Comparison of ENCODE assay signal across 1 cellular context in the genomic region with DNA sequence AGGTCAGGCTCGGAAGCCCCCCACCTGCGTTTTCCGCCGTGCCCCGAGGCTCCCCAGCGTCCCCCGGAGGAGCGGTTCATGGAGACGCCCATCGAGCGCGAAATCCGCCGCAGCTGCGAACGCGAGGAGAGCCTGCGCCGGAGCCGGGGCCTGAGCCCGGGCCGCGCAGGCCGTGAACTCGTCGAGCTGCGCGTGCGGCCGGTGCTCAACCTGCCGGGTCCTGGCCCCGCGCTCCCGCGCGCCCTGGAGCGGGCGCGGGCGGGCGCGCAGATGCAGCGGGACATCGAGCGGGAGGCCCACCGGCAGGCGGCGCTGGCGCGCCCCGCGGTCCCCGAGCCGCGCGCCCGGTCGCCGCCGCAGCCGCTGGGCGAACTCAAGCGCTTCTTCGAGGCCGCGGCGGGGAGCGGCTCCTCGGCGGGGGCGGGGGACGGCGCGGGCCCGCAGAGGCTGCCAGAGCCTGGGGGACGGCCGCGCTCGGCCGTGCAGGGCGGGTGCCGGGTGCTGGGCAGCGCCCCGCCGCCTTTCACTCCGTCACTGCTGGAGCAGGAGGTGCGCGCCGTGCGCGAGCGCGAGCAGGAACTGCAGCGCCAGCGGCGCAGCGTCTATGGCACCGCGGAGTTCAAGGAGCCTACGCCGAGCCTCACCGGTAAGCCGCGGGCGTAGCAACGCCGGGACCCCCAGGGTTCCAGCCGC.
TF ChIP-seq lines count a peak whose summit lies in the region.

No MANE protein-coding gene starts in this region.

TF ChIP-seq in K562, 482 proteins besides CTCF, POLR2A, EP300 and RAD21 (continued from another document and continues in another):
- TF ChIP-seq TCF15 (CRISPR knock-in tag; IDR thresholded peaks at IDR 0.05) (no peak), BRD4 (IDR thresholded peaks at IDR 0.05) (no peak), NBN (IDR thresholded peaks at IDR 0.05; ENCODE audit: low read depth) (no peak), MTA1 (IDR thresholded peaks at IDR 0.05; ENCODE audit: borderline replicate concordance) (no peak), SIRT6 (IDR thresholded peaks at IDR 0.05; ENCODE audit: low read depth, low read length) (no peak), GMEB1 (CRISPR knock-in tag; IDR thresholded peaks at IDR 0.05) (peak; percentile 47; the same call in 1 of the 2 replicates), PYGO2 (tag; IDR thresholded peaks at IDR 0.05) (no peak), KAT2B (IDR thresholded peaks at IDR 0.05; ENCODE audit: low read depth, low read length) (no peak), RBFOX2 (IDR thresholded peaks at IDR 0.05; ENCODE audit: low read depth, low read length) (peak; percentile 54), POLR3A (IDR thresholded peaks at IDR 0.05; ENCODE audit: borderline replicate concordance, extremely low read depth, insufficient read depth, insufficient read length) (no peak), SAP30 (IDR thresholded peaks at IDR 0.05; ENCODE audit: borderline replicate concordance, insufficient read depth, low read depth, low read length, poor library complexity, severe bottlenecking) (peak; percentile 41), E2F8 (IDR thresholded peaks at IDR 0.05; ENCODE audit: low read depth, partially characterized antibody) (no peak), PCBP1 (IDR thresholded peaks at IDR 0.05; ENCODE audit: low read depth, low read length, poor library complexity, severe bottlenecking) (peak; percentile 14), RBM25 (IDR thresholded peaks at IDR 0.05; ENCODE audit: low read depth, low read length, severe bottlenecking) (peak; percentile 37), PURB (CRISPR knock-in tag; IDR thresholded peaks at IDR 0.05; ENCODE audit: low read depth) (no peak), ZKSCAN3 (CRISPR knock-in tag; IDR thresholded peaks at IDR 0.05) (no peak), ATF1 (CRISPR knock-in tag; IDR thresholded peaks at IDR 0.05) (no peak), ATF1 (tag; IDR thresholded peaks at IDR 0.05) (no peak), SRSF7 (optimal IDR thresholded peaks at IDR 0.05; ENCODE audit: low read depth, low read length) (no peak), IFI16 (CRISPR knock-in tag; IDR thresholded peaks at IDR 0.05) (no peak), KDM2B (CRISPR knock-in tag; IDR thresholded peaks at IDR 0.05) (peak; percentile 96; the same call in 1 of the 2 replicates), PHB2 (IDR thresholded peaks at IDR 0.05; ENCODE audit: low read depth) (no peak), ZNF780A (CRISPR knock-in tag; IDR thresholded peaks at IDR 0.05) (no peak), THRAP3 (IDR thresholded peaks at IDR 0.05; ENCODE audit: borderline replicate concordance) (no peak), ZNF41 (CRISPR knock-in tag; conservative IDR thresholded peaks at IDR 0.05) (no peak), ZFX (CRISPR knock-in tag; IDR thresholded peaks at IDR 0.05) (peak; percentile 70), MEIS2 (IDR thresholded peaks at IDR 0.05; ENCODE audit: partially characterized antibody) (no peak), ZNF561 (CRISPR knock-in tag; conservative IDR thresholded peaks at IDR 0.05) (no peak), KLF16 (IDR thresholded peaks at IDR 0.05) (no peak), NONO (IDR thresholded peaks at IDR 0.05; ENCODE audit: low read depth in 2 of 2, low read length in 1 of 2) (peak in 1 of 2 experiments; percentile 85; a peak in 2 of 4 replicates), CLOCK (CRISPR knock-in tag; IDR thresholded peaks at IDR 0.05; ENCODE audit: borderline replicate concordance) (no peak), E2F6 (IDR thresholded peaks at IDR 0.05; ENCODE audit: borderline replicate concordance in 1 of 2, extremely low read depth in 1 of 2, insufficient read depth in 1 of 2, insufficient read length in 1 of 2, low read depth in 1 of 2, low read length in 1 of 2, poor library complexity in 1 of 2, severe bottlenecking in 1 of 2) (peak; percentile 86 to 97), NFXL1 (CRISPR knock-in tag; IDR thresholded peaks at IDR 0.05) (no peak), KAT7 (CRISPR knock-in tag; IDR thresholded peaks at IDR 0.05; ENCODE audit: borderline replicate concordance) (no peak), ZNF263 (CRISPR knock-in tag; IDR thresholded peaks at IDR 0.05; ENCODE audit: borderline replicate concordance) (no peak), FIP1L1 (IDR thresholded peaks at IDR 0.05; ENCODE audit: low read depth, low read length, poor library complexity, severe bottlenecking) (no peak), PTRF (tag; IDR thresholded peaks at IDR 0.05) (no peak), NRF1 (conservative IDR thresholded peaks at IDR 0.05 in 1 of 2, IDR thresholded peaks at IDR 0.05 in 1 of 2) (peak; percentile 78 to 82)
- TF ChIP-seq, protein P1, sequence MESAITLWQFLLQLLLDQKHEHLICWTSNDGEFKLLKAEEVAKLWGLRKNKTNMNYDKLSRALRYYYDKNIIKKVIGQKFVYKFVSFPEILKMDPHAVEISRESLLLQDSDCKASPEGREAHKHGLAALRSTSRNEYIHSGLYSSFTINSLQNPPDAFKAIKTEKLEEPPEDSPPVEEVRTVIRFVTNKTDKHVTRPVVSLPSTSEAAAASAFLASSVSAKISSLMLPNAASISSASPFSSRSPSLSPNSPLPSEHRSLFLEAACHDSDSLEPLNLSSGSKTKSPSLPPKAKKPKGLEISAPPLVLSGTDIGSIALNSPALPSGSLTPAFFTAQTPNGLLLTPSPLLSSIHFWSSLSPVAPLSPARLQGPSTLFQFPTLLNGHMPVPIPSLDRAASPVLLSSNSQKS (CRISPR knock-in tag; IDR thresholded peaks at IDR 0.05) = no peak
- TF ChIP-seq, protein P2, sequence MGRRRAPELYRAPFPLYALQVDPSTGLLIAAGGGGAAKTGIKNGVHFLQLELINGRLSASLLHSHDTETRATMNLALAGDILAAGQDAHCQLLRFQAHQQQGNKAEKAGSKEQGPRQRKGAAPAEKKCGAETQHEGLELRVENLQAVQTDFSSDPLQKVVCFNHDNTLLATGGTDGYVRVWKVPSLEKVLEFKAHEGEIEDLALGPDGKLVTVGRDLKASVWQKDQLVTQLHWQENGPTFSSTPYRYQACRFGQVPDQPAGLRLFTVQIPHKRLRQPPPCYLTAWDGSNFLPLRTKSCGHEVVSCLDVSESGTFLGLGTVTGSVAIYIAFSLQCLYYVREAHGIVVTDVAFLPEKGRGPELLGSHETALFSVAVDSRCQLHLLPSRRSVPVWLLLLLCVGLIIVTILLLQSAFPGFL (CRISPR knock-in tag; IDR thresholded peaks at IDR 0.05) = 0 out of 2 replicates have a peak, but pooled peaks have one; percentile 64
- TF ChIP-seq, protein P3, sequence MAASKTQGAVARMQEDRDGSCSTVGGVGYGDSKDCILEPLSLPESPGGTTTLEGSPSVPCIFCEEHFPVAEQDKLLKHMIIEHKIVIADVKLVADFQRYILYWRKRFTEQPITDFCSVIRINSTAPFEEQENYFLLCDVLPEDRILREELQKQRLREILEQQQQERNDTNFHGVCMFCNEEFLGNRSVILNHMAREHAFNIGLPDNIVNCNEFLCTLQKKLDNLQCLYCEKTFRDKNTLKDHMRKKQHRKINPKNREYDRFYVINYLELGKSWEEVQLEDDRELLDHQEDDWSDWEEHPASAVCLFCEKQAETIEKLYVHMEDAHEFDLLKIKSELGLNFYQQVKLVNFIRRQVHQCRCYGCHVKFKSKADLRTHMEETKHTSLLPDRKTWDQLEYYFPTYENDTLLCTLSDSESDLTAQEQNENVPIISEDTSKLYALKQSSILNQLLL (CRISPR knock-in tag; IDR thresholded peaks at IDR 0.05; ENCODE audit: borderline replicate concordance) = no peak
- TF ChIP-seq, protein P4, sequence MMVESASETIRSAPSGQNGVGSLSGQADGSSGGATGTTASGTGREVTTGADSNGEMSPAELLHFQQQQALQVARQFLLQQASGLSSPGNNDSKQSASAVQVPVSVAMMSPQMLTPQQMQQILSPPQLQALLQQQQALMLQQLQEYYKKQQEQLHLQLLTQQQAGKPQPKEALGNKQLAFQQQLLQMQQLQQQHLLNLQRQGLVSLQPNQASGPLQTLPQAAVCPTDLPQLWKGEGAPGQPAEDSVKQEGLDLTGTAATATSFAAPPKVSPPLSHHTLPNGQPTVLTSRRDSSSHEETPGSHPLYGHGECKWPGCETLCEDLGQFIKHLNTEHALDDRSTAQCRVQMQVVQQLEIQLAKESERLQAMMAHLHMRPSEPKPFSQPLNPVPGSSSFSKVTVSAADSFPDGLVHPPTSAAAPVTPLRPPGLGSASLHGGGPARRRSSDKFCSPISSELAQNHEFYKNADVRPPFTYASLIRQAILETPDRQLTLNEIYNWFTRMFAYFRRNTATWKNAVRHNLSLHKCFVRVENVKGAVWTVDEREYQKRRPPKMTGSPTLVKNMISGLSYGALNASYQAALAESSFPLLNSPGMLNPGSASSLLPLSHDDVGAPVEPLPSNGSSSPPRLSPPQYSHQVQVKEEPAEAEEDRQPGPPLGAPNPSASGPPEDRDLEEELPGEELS (CRISPR knock-in tag; IDR thresholded peaks at IDR 0.05; ENCODE audit: borderline replicate concordance) = no peak
- TF ChIP-seq, protein P5, sequence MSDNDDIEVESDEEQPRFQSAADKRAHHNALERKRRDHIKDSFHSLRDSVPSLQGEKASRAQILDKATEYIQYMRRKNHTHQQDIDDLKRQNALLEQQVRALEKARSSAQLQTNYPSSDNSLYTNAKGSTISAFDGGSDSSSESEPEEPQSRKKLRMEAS (CRISPR knock-in tag; IDR thresholded peaks at IDR 0.05) = peak; percentile 42
- TF ChIP-seq, protein P6, sequence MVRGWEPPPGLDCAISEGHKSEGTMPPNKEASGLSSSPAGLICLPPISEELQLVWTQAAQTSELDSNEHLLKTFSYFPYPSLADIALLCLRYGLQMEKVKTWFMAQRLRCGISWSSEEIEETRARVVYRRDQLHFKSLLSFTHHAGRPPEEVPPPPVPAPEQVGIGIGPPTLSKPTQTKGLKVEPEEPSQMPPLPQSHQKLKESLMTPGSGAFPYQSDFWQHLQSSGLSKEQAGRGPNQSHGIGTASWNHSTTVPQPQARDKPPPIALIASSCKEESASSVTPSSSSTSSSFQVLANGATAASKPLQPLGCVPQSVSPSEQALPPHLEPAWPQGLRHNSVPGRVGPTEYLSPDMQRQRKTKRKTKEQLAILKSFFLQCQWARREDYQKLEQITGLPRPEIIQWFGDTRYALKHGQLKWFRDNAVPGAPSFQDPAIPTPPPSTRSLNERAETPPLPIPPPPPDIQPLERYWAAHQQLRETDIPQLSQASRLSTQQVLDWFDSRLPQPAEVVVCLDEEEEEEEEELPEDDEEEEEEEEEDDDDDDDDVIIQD (CRISPR knock-in tag; IDR thresholded peaks at IDR 0.05) = no peak
